In genomic region chr18:34510926-34511325, GRCh38 we compare ENCODE assay signal across 34 cellular contexts.
"Had no signal": no experiment of that assay in that cellular context is flagged by ENCODE, and none has a peak within 500 bp of the region (broad histone marks: within the 10 kb centered on the region; RNA-seq: fewer than 3 reads in every experiment).

No MANE protein-coding gene starts in this region.

- H3K4me1 ChIP-seq: adrenal gland, foreskin keratinocyte, gastroesophageal sphincter had no signal

- ATAC-seq: activated CD4-positive, CD25-positive, alpha-beta regulatory T cell treated with anti-CD3 and anti-CD28 coated beads, Interleukin-2, amount 50 U/mL, for 24 hours; activated CD8-positive, alpha-beta memory T cell treated with anti-CD3 and anti-CD28 coated beads, Interleukin-2, amount 10 ng/mL, durations not matched to agents 7 days and 5 days; activated CD8-positive, alpha-beta T cell treated with anti-CD3 and anti-CD28 coated beads, Interleukin-2, amount 10 ng/mL, durations not matched to agents 7 days and 5 days; activated naive CD8-positive, alpha-beta T cell treated with anti-CD3 and anti-CD28 coated beads, Interleukin-2, amount 50 U/mL, for 24 hours; body of pancreas; effector memory CD8-positive, alpha-beta T cell; foreskin keratinocyte; gastroesophageal sphincter had no signal

- H3K36me3 Mint-ChIP-seq: activated CD4-positive, alpha-beta memory T cell treated with anti-CD3 and anti-CD28 coated beads for 36 hours; activated CD8-positive, alpha-beta memory T cell treated with anti-CD3 and anti-CD28 coated beads, Interleukin-2, amount 10 ng/mL, durations not matched to agents 7 days and 5 days; activated naive CD4-positive, alpha-beta T cell treated with anti-CD3 and anti-CD28 coated beads, Interleukin-2, amount 50 U/mL, for 24 hours; activated naive CD8-positive, alpha-beta T cell treated with anti-CD3 and anti-CD28 coated beads for 36 hours had no signal

- H3K27me3 Mint-ChIP-seq: activated B cell treated with CpG ODN at 0.5 μM for 24 hours; activated CD4-positive, alpha-beta memory T cell treated with anti-CD3 and anti-CD28 coated beads for 36 hours; activated CD4-positive, alpha-beta T cell treated with anti-CD3 and anti-CD28 coated beads, Interleukin-2, amount 10 ng/mL, durations not matched to agents 24 days and 14 days; activated CD8-positive, alpha-beta memory T cell treated with anti-CD3 and anti-CD28 coated beads, Interleukin-2, amount 10 ng/mL, durations not matched to agents 7 days and 5 days; activated naive CD4-positive, alpha-beta T cell treated with anti-CD3 and anti-CD28 coated beads, Interleukin-2, amount 50 U/mL, for 24 hours; activated naive CD8-positive, alpha-beta T cell treated with anti-CD3 and anti-CD28 coated beads for 36 hours; activated naive CD8-positive, alpha-beta T cell treated with anti-CD3 and anti-CD28 coated beads, Interleukin-2, amount 50 U/mL, for 24 hours; effector memory CD8-positive, alpha-beta T cell had no signal

- H3K27me3 ChIP-seq: adrenal gland, body of pancreas, esophagus muscularis mucosa, foreskin keratinocyte, gastroesophageal sphincter, heart right ventricle had no signal

- FAIRE-seq: colon had no signal

- H3K27ac Mint-ChIP-seq: activated B cell treated with CpG ODN at 0.5 μM for 24 hours; activated CD4-positive, alpha-beta memory T cell treated with anti-CD3 and anti-CD28 coated beads for 36 hours; activated CD4-positive, alpha-beta T cell treated with anti-CD3 and anti-CD28 coated beads, Interleukin-2, amount 10 ng/mL, durations not matched to agents 24 days and 14 days; activated CD8-positive, alpha-beta memory T cell treated with anti-CD3 and anti-CD28 coated beads, Interleukin-2, amount 10 ng/mL, durations not matched to agents 7 days and 5 days; activated CD8-positive, alpha-beta T cell treated with anti-CD3 and anti-CD28 coated beads, Interleukin-2, amount 10 ng/mL, durations not matched to agents 7 days and 5 days; activated naive CD4-positive, alpha-beta T cell treated with anti-CD3 and anti-CD28 coated beads for 36 hours; activated naive CD4-positive, alpha-beta T cell treated with anti-CD3 and anti-CD28 coated beads, Interleukin-2, amount 50 U/mL, for 24 hours; activated naive CD8-positive, alpha-beta T cell treated with anti-CD3 and anti-CD28 coated beads for 36 hours; activated naive CD8-positive, alpha-beta T cell treated with anti-CD3 and anti-CD28 coated beads, Interleukin-2, amount 50 U/mL, for 24 hours; activated T-helper 1 cell treated with anti-CD3 and anti-CD28 coated beads, Interleukin-12 subunit alpha, Interleukin-12 subunit beta, Interleukin-2, Interleukin-4 antibody, amounts not matched to agents 30 ng/mL and 10 ng/mL and 1 ng/mL, durations not matched to agents 14 hours and 24 hours and 36 hours; activated T-helper 2 cell treated with anti-CD3 and anti-CD28 coated beads, Interferon-gamma antibody, Interleukin-2, Interleukin-4, amounts not matched to agents 10 μg/mL and 5 μg/mL and 100 μg/mL, durations not matched to agents 14 hours and 24 hours and 36 hours; effector memory CD8-positive, alpha-beta T cell; T-helper 1 cell treated with Interleukin-12 subunit alpha and Interleukin-12 subunit beta and Interleukin-4 antibody, amounts not matched to agents 30 μg/mL and 1 μg/mL, for 36 hours had no signal

- H3K4me3 ChIP-seq: adrenal gland, body of pancreas, esophagus muscularis mucosa, gastroesophageal sphincter, heart right ventricle had no signal

- DNase-seq: activated B cell treated with CpG ODN at 0.5 μM for 24 hours; activated CD4-positive, alpha-beta memory T cell treated with anti-CD3 and anti-CD28 coated beads for 36 hours; activated CD4-positive, alpha-beta T cell treated with anti-CD3 and anti-CD28 coated beads, Interleukin-2, amount 10 ng/mL, durations not matched to agents 24 days and 14 days; activated CD8-positive, alpha-beta memory T cell treated with anti-CD3 and anti-CD28 coated beads, Interleukin-2, amount 10 ng/mL, durations not matched to agents 7 days and 5 days; activated CD8-positive, alpha-beta memory T cell treated with anti-CD3 and anti-CD28 coated beads, Interleukin-2, amount 50 U/mL, for 4 hours; activated CD8-positive, alpha-beta T cell treated with anti-CD3 and anti-CD28 coated beads, Interleukin-2, amount 10 ng/mL, durations not matched to agents 7 days and 5 days; activated effector memory CD4-positive, alpha-beta T cell treated with anti-CD3 and anti-CD28 coated beads, Interleukin-2, amount 50 U/mL, for 16 hours; activated naive CD4-positive, alpha-beta T cell treated with anti-CD3 and anti-CD28 coated beads for 36 hours; activated naive CD8-positive, alpha-beta T cell treated with anti-CD3 and anti-CD28 coated beads for 36 hours; activated naive CD8-positive, alpha-beta T cell treated with anti-CD3 and anti-CD28 coated beads, Interleukin-2, amount 50 U/mL, for 24 hours; activated T-cell treated with anti-CD3 and anti-CD28 coated beads, Interleukin-2, amount 50 U/mL, for 1 hour; activated T-cell treated with anti-CD3 and anti-CD28 coated beads, Interleukin-2, amount 50 U/mL, for 48 hours; adrenal gland; amygdala; aorta; body of pancreas; caudate nucleus; cortex of kidney; dermis blood vessel endothelial cell; effector CD4-positive, alpha-beta T cell; effector memory CD8-positive, alpha-beta T cell; erythroblast; foreskin keratinocyte; heart right ventricle; T1000; WERI-Rb-1 had no signal

- H3K9me3 Mint-ChIP-seq: activated CD4-positive, alpha-beta T cell treated with anti-CD3 and anti-CD28 coated beads, Interleukin-2, amount 10 ng/mL, durations not matched to agents 24 days and 14 days had no signal

- H3K4me1 Mint-ChIP-seq: activated B cell treated with CpG ODN at 0.5 μM for 24 hours; activated CD4-positive, alpha-beta T cell treated with anti-CD3 and anti-CD28 coated beads, Interleukin-2, amount 10 ng/mL, durations not matched to agents 24 days and 14 days; activated CD8-positive, alpha-beta memory T cell treated with anti-CD3 and anti-CD28 coated beads, Interleukin-2, amount 10 ng/mL, durations not matched to agents 7 days and 5 days; activated naive CD4-positive, alpha-beta T cell treated with anti-CD3 and anti-CD28 coated beads, Interleukin-2, amount 50 U/mL, for 24 hours; activated naive CD8-positive, alpha-beta T cell treated with anti-CD3 and anti-CD28 coated beads for 36 hours; activated naive CD8-positive, alpha-beta T cell treated with anti-CD3 and anti-CD28 coated beads, Interleukin-2, amount 50 U/mL, for 24 hours had no signal

- H3K27ac ChIP-seq: adrenal gland, body of pancreas, esophagus muscularis mucosa, foreskin keratinocyte, gastroesophageal sphincter, WERI-Rb-1 had no signal

- H3K36me3 ChIP-seq: adrenal gland, esophagus muscularis mucosa, gastroesophageal sphincter, heart right ventricle, WERI-Rb-1 had no signal

- H3K4me3 Mint-ChIP-seq: activated B cell treated with CpG ODN at 0.5 μM for 24 hours; activated CD4-positive, alpha-beta memory T cell treated with anti-CD3 and anti-CD28 coated beads for 36 hours; activated CD4-positive, alpha-beta T cell treated with anti-CD3 and anti-CD28 coated beads, Interleukin-2, amount 10 ng/mL, durations not matched to agents 24 days and 14 days; activated CD8-positive, alpha-beta memory T cell treated with anti-CD3 and anti-CD28 coated beads, Interleukin-2, amount 10 ng/mL, durations not matched to agents 7 days and 5 days; activated CD8-positive, alpha-beta T cell treated with anti-CD3 and anti-CD28 coated beads, Interleukin-2, amount 10 ng/mL, durations not matched to agents 7 days and 5 days; activated naive CD4-positive, alpha-beta T cell treated with anti-CD3 and anti-CD28 coated beads for 36 hours; activated naive CD4-positive, alpha-beta T cell treated with anti-CD3 and anti-CD28 coated beads, Interleukin-2, amount 50 U/mL, for 24 hours; activated naive CD8-positive, alpha-beta T cell treated with anti-CD3 and anti-CD28 coated beads for 36 hours; activated naive CD8-positive, alpha-beta T cell treated with anti-CD3 and anti-CD28 coated beads, Interleukin-2, amount 50 U/mL, for 24 hours; activated T-helper 1 cell treated with anti-CD3 and anti-CD28 coated beads, Interleukin-12 subunit alpha, Interleukin-12 subunit beta, Interleukin-2, Interleukin-4 antibody, amounts not matched to agents 30 ng/mL and 10 ng/mL and 1 ng/mL, durations not matched to agents 14 hours and 24 hours and 36 hours; effector memory CD8-positive, alpha-beta T cell; T-helper 1 cell treated with Interleukin-12 subunit alpha and Interleukin-12 subunit beta and Interleukin-4 antibody, amounts not matched to agents 30 μg/mL and 1 μg/mL, for 36 hours had no signal

- H3K9me3 ChIP-seq: adrenal gland, body of pancreas, esophagus muscularis mucosa, gastroesophageal sphincter had no signal
